Comparison of ENCODE assay signal across 22 cellular contexts in the genomic region with DNA sequence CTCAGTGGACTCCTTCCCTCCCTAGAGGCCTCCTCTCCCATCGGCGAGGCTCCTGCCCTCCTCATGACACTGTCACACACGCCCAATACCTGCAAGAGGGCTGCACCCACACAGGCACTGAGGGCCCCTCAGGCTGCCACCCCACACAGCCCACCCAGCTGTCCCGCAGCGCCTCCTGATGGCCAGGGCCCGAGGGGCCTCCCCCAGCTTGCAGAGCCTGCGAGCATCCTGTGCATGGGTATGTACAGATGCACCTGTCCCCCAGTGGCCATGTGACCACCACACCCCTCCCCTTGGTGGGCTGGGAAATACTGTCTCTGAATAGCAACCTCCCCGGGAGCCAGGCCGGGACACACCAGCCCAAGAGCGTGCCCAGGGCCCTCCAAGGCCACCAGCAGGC. TPM values are rescaled to one million over a fixed set of nuclear protein-coding genes. Genes with fewer than 3 reads are reported as not detected.
DNase-seq lines count a peak whose midpoint lies in the region; ATAC-seq and TF ChIP-seq lines count a peak whose summit lies in the region.
"Had no signal": no experiment of that assay in that cellular context is flagged by ENCODE, and none has a peak within 500 bp of the region (broad histone marks: within the 10 kb centered on the region; RNA-seq: fewer than 3 reads in every experiment).

No MANE protein-coding gene starts in this region.

- no peaks in the 10 kb centered on the region for H3K79me2 ChIP-seq in neural progenitor cell (ENCODE audit: low read depth)

- H3K4me1 ChIP-seq in HEK293 (ENCODE audit: control insufficient read depth, insufficient read depth, low read length) = no peaks in the 10 kb centered on the region
- peaks cover 36% of the 10 kb centered on the region for H3K4me1 ChIP-seq in neural progenitor cell

- POLR2A ChIA-PET in HEK293 (lab: Yijun Ruan, JAX) = no interaction called here
- POLR2A ChIA-PET in activated CD8-positive, alpha-beta T cell treated with anti-CD3 and anti-CD28 coated beads, Interleukin-2, amount 10 ng/mL, durations not matched to agents 7 days and 5 days (lab: Charles Lee) = no interaction called here

- no peak for ATAC-seq in activated CD8-positive, alpha-beta T cell treated with anti-CD3 and anti-CD28 coated beads, Interleukin-2, amount 10 ng/mL, durations not matched to agents 7 days and 5 days
- no peak for ATAC-seq in GM18858 (IDR thresholded peaks at IDR 0.05; ENCODE audit: unreplicated experiment)
- ATAC-seq: activated T-helper 17 cell treated with anti-CD3 and anti-CD28 coated beads, Interleukin-2, amount 50 U/mL, for 72 hours; HCT116 had no signal

- H3K9me3 Mint-ChIP-seq in activated CD8-positive, alpha-beta T cell treated with anti-CD3 and anti-CD28 coated beads, Interleukin-2, amount 10 ng/mL, durations not matched to agents 7 days and 5 days (ENCODE audit: insufficient read depth) = no peaks in the 10 kb centered on the region
- H3K9me3 Mint-ChIP-seq in neural progenitor cell = no peaks in the 10 kb centered on the region
- H3K9me3 Mint-ChIP-seq: activated T-helper 17 cell treated with anti-CD3 and anti-CD28 coated beads, Interleukin-2, amount 50 U/mL, for 72 hours; CD4-positive, alpha-beta T cell had no signal

- H3K27ac ChIP-seq in HEK293 (ENCODE audit: extremely low read depth, low read depth, low read length) (no peak overlapping the region), neural progenitor cell (no peak overlapping the region)
- H3K27ac ChIP-seq: PC-9, sigmoid colon, testis had no signal

- H3K4me1 Mint-ChIP-seq in activated CD8-positive, alpha-beta T cell treated with anti-CD3 and anti-CD28 coated beads, Interleukin-2, amount 10 ng/mL, durations not matched to agents 7 days and 5 days (ENCODE audit: low read depth) = peaks cover 56% of the 10 kb centered on the region
- H3K4me1 Mint-ChIP-seq in neural progenitor cell = peaks cover 17% of the 10 kb centered on the region
- H3K4me1 Mint-ChIP-seq: activated T-helper 17 cell treated with anti-CD3 and anti-CD28 coated beads, Interleukin-2, amount 50 U/mL, for 72 hours had no signal

- H3K4me3 ChIP-seq in HEK293 (ENCODE audit: low read depth, low read length) (no peak overlapping the region), neural progenitor cell (no peak overlapping the region)
- H3K4me3 ChIP-seq: adrenal gland, PC-9, sigmoid colon, testis had no signal

- no peaks in the 10 kb centered on the region for H3K9me3 ChIP-seq in HEK293 (ENCODE audit: control insufficient read depth, insufficient read depth, low read depth, low read length)
- H3K9me3 ChIP-seq in neural progenitor cell (ENCODE audit: low read depth) = no peaks in the 10 kb centered on the region
- H3K9me3 ChIP-seq: adrenal gland, sigmoid colon, testis had no signal

- CTCF ChIA-PET in HEK293 (lab: Yijun Ruan, JAX) = interaction anchor here (1.0 to 1.2 kb wide), 3 partner anchors 12 to 152 kb away, joined by 3 to 4 read pairs (median 3); no protein-coding TSS in a partner anchor
- CTCF ChIA-PET in activated CD8-positive, alpha-beta T cell treated with anti-CD3 and anti-CD28 coated beads, Interleukin-2, amount 10 ng/mL, durations not matched to agents 7 days and 5 days (lab: Charles Lee) = interaction anchor here (0.8 to 1.5 kb wide), 2 partner anchors 11 to 152 kb away, joined by 3 read pairs; no protein-coding TSS in a partner anchor

- TF ChIP-seq CTCF in HEK293 (tag by site-specific recombination; IDR thresholded peaks at IDR 0.05) (0 out of 2 replicates have a peak, but pooled peaks have one; percentile 23), neural progenitor cell (IDR thresholded peaks at IDR 0.05) (peak; percentile 20)

- peaks cover 19% of the 10 kb centered on the region for H3K27me3 ChIP-seq in neural progenitor cell
- H3K27me3 ChIP-seq: testis had no signal

- no peak overlapping the region for H3K4me2 ChIP-seq in neural progenitor cell

- no peak overlapping the region for H3K4me3 Mint-ChIP-seq in activated CD8-positive, alpha-beta T cell treated with anti-CD3 and anti-CD28 coated beads, Interleukin-2, amount 10 ng/mL, durations not matched to agents 7 days and 5 days
- peak overlapping the region; percentile 18 for H3K4me3 Mint-ChIP-seq in neural progenitor cell
- H3K4me3 Mint-ChIP-seq: activated T-helper 17 cell treated with anti-CD3 and anti-CD28 coated beads, Interleukin-2, amount 50 U/mL, for 72 hours; CD4-positive, alpha-beta T cell; IgD-negative memory B cell had no signal

- H2AFZ ChIP-seq in neural progenitor cell (replicated peaks) = no peak overlapping the region
- H2AFZ ChIP-seq: PC-9 had no signal

- DNase-seq in DMS 273 (lab: John Stamatoyannopoulos, UW; ENCODE audit: unreplicated experiment) = peak; percentile 38
- no peak for DNase-seq in DMS 273 treated with DMSO at 0.1 percent for 48 hours (lab: John Stamatoyannopoulos, UW)
- peak; percentile 32 for DNase-seq in activated CD8-positive, alpha-beta T cell treated with anti-CD3 and anti-CD28 coated beads, Interleukin-2, amount 10 ng/mL, durations not matched to agents 7 days and 5 days
- no peak for DNase-seq in neural progenitor cell (ENCODE audit: low spot score)
- DNase-seq in NCI-H774 (lab: John Stamatoyannopoulos, UW) = no peak
- DNase-seq in midbrain (lab: John Stamatoyannopoulos, UW) = no peak
- DNase-seq: 8988T; activated CD8-positive, alpha-beta memory T cell treated with anti-CD3 and anti-CD28 coated beads for 24 hours; adrenal gland; CD4-positive, alpha-beta T cell; central memory CD4-positive, alpha-beta T cell; mammary epithelial cell; NCI-H1105; NCI-H2227 treated with DMSO at 0.1 percent for 48 hours; PC-9; sigmoid colon; testis had no signal

- no peak overlapping the region for H3K9ac ChIP-seq in neural progenitor cell

- H3F3A ChIP-seq in neural progenitor cell (ENCODE audit: low read depth) = peaks cover 28% of the 10 kb centered on the region

- H3K27me3 Mint-ChIP-seq in activated CD8-positive, alpha-beta T cell treated with anti-CD3 and anti-CD28 coated beads, Interleukin-2, amount 10 ng/mL, durations not matched to agents 7 days and 5 days (ENCODE audit: low read depth) = peaks cover 24% of the 10 kb centered on the region
- H3K27me3 Mint-ChIP-seq in neural progenitor cell (ENCODE audit: insufficient read depth, low read depth) = peaks cover 17% of the 10 kb centered on the region

- no peak overlapping the region for H3K27ac Mint-ChIP-seq in activated CD8-positive, alpha-beta T cell treated with anti-CD3 and anti-CD28 coated beads, Interleukin-2, amount 10 ng/mL, durations not matched to agents 7 days and 5 days
- no peak overlapping the region for H3K27ac Mint-ChIP-seq in neural progenitor cell
- H3K27ac Mint-ChIP-seq: activated T-helper 17 cell treated with anti-CD3 and anti-CD28 coated beads, Interleukin-2, amount 50 U/mL, for 72 hours; CD4-positive, alpha-beta T cell had no signal

- no peaks in the 10 kb centered on the region for H4K20me1 ChIP-seq in neural progenitor cell (ENCODE audit: low read depth)

- no peaks in the 10 kb centered on the region for H3K36me3 ChIP-seq in HEK293 (ENCODE audit: control insufficient read depth in 2 of 2, insufficient read depth in 1 of 2, low read length in 2 of 2)
- H3K36me3 ChIP-seq in neural progenitor cell = no peaks in the 10 kb centered on the region
- H3K36me3 ChIP-seq: adrenal gland, sigmoid colon had no signal

- no peaks in the 10 kb centered on the region for H3K36me3 Mint-ChIP-seq in activated CD8-positive, alpha-beta T cell treated with anti-CD3 and anti-CD28 coated beads, Interleukin-2, amount 10 ng/mL, durations not matched to agents 7 days and 5 days (ENCODE audit: low read depth)
- H3K36me3 Mint-ChIP-seq in neural progenitor cell = no peaks in the 10 kb centered on the region

TF ChIP-seq in HEK293, 187 proteins besides CTCF, POLR2A, EP300 and RAD21 (continues in another document):
- no peak for TF ChIP-seq PRDM1 (tag by site-specific recombination; IDR thresholded peaks at IDR 0.05)
- TF ChIP-seq ZNF23 (tag by site-specific recombination; IDR thresholded peaks at IDR 0.05; ENCODE audit: borderline replicate concordance) = no peak
- no peak for TF ChIP-seq ZNF202 (tag by site-specific recombination; IDR thresholded peaks at IDR 0.05; ENCODE audit: borderline replicate concordance)
- TF ChIP-seq ZNF792 (tag by site-specific recombination; IDR thresholded peaks at IDR 0.05) = no peak
- no peak for TF ChIP-seq ZSCAN16 (tag by site-specific recombination; IDR thresholded peaks at IDR 0.05)
- no peak for TF ChIP-seq ZNF292 (tag by site-specific recombination; IDR thresholded peaks at IDR 0.05; ENCODE audit: borderline replicate concordance, low read depth)
- TF ChIP-seq ZFHX2 (tag by site-specific recombination; conservative IDR thresholded peaks at IDR 0.05) = peak; percentile 18; the same call in 1 of the 2 replicates
- TF ChIP-seq GLI4 (tag by site-specific recombination; IDR thresholded peaks at IDR 0.05) = no peak
- no peak for TF ChIP-seq ZNF510 (tag by site-specific recombination; IDR thresholded peaks at IDR 0.05; ENCODE audit: insufficient replicate concordance)
- TF ChIP-seq, protein P1, sequence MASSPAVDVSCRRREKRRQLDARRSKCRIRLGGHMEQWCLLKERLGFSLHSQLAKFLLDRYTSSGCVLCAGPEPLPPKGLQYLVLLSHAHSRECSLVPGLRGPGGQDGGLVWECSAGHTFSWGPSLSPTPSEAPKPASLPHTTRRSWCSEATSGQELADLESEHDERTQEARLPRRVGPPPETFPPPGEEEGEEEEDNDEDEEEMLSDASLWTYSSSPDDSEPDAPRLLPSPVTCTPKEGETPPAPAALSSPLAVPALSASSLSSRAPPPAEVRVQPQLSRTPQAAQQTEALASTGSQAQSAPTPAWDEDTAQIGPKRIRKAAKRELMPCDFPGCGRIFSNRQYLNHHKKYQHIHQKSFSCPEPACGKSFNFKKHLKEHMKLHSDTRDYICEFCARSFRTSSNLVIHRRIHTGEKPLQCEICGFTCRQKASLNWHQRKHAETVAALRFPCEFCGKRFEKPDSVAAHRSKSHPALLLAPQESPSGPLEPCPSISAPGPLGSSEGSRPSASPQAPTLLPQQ (tag by site-specific recombination; IDR thresholded peaks at IDR 0.05) = no peak

RNA-seq across cellular contexts. Expression of a gene that starts 19.0 kb away (rescaled TPM):
- 10 to 100 TPM; 25.3 to 27.9 TPM for total RNA-seq in activated CD8-positive, alpha-beta T cell treated with anti-CD3 and anti-CD28 coated beads, Interleukin-2, amount 10 ng/mL, durations not matched to agents 7 days and 5 days
- 5.5 and 27.0 TPM in 2 replicates for total RNA-seq in neural progenitor cell (ENCODE audit: low replicate concordance)

RNA-seq across cellular contexts. Expression of a gene that starts 31.5 kb away (rescaled TPM):
- 1 to 10 TPM; 2.5 to 2.9 TPM for total RNA-seq in activated CD8-positive, alpha-beta T cell treated with anti-CD3 and anti-CD28 coated beads, Interleukin-2, amount 10 ng/mL, durations not matched to agents 7 days and 5 days
- 2.1 and 4.3 TPM in 2 replicates for total RNA-seq in neural progenitor cell (ENCODE audit: low replicate concordance)

RNA-seq across cellular contexts. Expression of a gene that starts 48.3 kb away (rescaled TPM):
- 10 to 100 TPM; 53.7 to 59.8 TPM for total RNA-seq in activated CD8-positive, alpha-beta T cell treated with anti-CD3 and anti-CD28 coated beads, Interleukin-2, amount 10 ng/mL, durations not matched to agents 7 days and 5 days
- total RNA-seq in neural progenitor cell (ENCODE audit: low replicate concordance) = 9.0 and 15.0 TPM in 2 replicates

Comparison
In these comparisons a context has a peak if more than half of its experiments do, and no peak if none do; other contexts are left out.
1. DNase-seq: peak in DMS 273 (single experiment) and activated CD8-positive, alpha-beta T cell treated with anti-CD3 and anti-CD28 coated beads, Interleukin-2, amount 10 ng/mL, durations not matched to agents 7 days and 5 days (single experiment); none in DMS 273 treated with DMSO at 0.1 percent for 48 hours (single experiment), neural progenitor cell (single experiment), NCI-H774 (single experiment) and midbrain (single experiment).